Comparison of ENCODE assay signal across 8 cellular contexts in genomic region chr1:36156329-36157114, GRCh38. TPM values are rescaled to one million over a fixed set of nuclear protein-coding genes. Genes with fewer than 3 reads are reported as not detected.
DNase-seq lines count a peak whose midpoint lies in the region; ATAC-seq and TF ChIP-seq lines count a peak whose summit lies in the region.

No MANE protein-coding gene starts in this region.

- peak overlapping the region; percentile 94 for H3K4me3 Mint-ChIP-seq in activated naive CD4-positive, alpha-beta T cell treated with anti-CD3 and anti-CD28 coated beads, Interleukin-2, amount 50 U/mL, for 24 hours

- H4K20me1 ChIP-seq in osteoblast (ENCODE audit: insufficient read depth, low read length) = peaks cover 47% of the 10 kb centered on the region

- no peaks in the 10 kb centered on the region for H3K9me3 Mint-ChIP-seq in activated naive CD4-positive, alpha-beta T cell treated with anti-CD3 and anti-CD28 coated beads, Interleukin-2, amount 50 U/mL, for 24 hours

- H3K36me3 ChIP-seq in HUES48 (ENCODE audit: control insufficient read depth, insufficient read depth, low read length) (no peaks in the 10 kb centered on the region), osteoblast (ENCODE audit: insufficient read depth, low read length) (peaks cover 21% of the 10 kb centered on the region)

- peaks cover 5% of the 10 kb centered on the region for H3K36me3 Mint-ChIP-seq in activated naive CD4-positive, alpha-beta T cell treated with anti-CD3 and anti-CD28 coated beads, Interleukin-2, amount 50 U/mL, for 24 hours

- H3K9me3 ChIP-seq in HUES48 (ENCODE audit: control insufficient read depth, insufficient read depth, low read length) (no peaks in the 10 kb centered on the region), osteoblast (ENCODE audit: low read depth, low read length) (no peaks in the 10 kb centered on the region)

- H2AFZ ChIP-seq in osteoblast (ENCODE audit: low read length) = peak overlapping the region; percentile 60

- H3K4me1 ChIP-seq in HUES48 (ENCODE audit: control insufficient read depth, insufficient read depth, low read length) = peaks cover 28% of the 10 kb centered on the region
- H3K4me1 ChIP-seq in osteoblast (ENCODE audit: insufficient read depth, low read length) = peaks cover 54% of the 10 kb centered on the region

- H3K9ac ChIP-seq in HUES48 (ENCODE audit: low read depth, low read length) = peak overlapping the region; percentile 44; the same call in 1 of the 2 replicates

- peak overlapping the region; percentile 89 for H3K27ac ChIP-seq in HUES48 (ENCODE audit: low read depth, low read length)
- H3K27ac ChIP-seq in osteoblast (ENCODE audit: low read depth, low read length) = peak overlapping the region; percentile 96

- peak overlapping the region; percentile 97 for H3K27ac Mint-ChIP-seq in activated naive CD4-positive, alpha-beta T cell treated with anti-CD3 and anti-CD28 coated beads, Interleukin-2, amount 50 U/mL, for 24 hours

- ATAC-seq in Right ventricle myocardium inferior (peak; percentile 52), GM21825 (IDR thresholded peaks at IDR 0.05; ENCODE audit: unreplicated experiment) (no peak)

- TF ChIP-seq CTCF in osteoblast (IDR thresholded peaks at IDR 0.05; ENCODE audit: extremely low read depth, low read depth, low read length) = no peak

- no peaks in the 10 kb centered on the region for H3K27me3 Mint-ChIP-seq in activated naive CD4-positive, alpha-beta T cell treated with anti-CD3 and anti-CD28 coated beads, Interleukin-2, amount 50 U/mL, for 24 hours

- intact Hi-C loops in Right ventricle myocardium inferior (cut with DNase I) = no loop called here

- peak overlapping the region; percentile 91 for H3K4me2 ChIP-seq in osteoblast (ENCODE audit: insufficient read depth, low read length)

- peaks cover 65% of the 10 kb centered on the region for H3K79me2 ChIP-seq in osteoblast (ENCODE audit: insufficient read depth, low read length)

- DNase-seq in NCI-H1694 treated with DMSO at 0.1 percent for 48 hours (lab: John Stamatoyannopoulos, UW) = peak; percentile 18
- no peak for DNase-seq in NCI-H1694 (lab: John Stamatoyannopoulos, UW)
- peak; percentile 37 to 58 for DNase-seq in SHP77 (lab: John Stamatoyannopoulos, UW)
- peak; percentile 89 for DNase-seq in Right ventricle myocardium inferior (ENCODE audit: missing footprints)
- DNase-seq in osteoblast (ENCODE audit: insufficient read length, low spot score, missing footprints) = no peak

- peak overlapping the region; percentile 89 for H3K4me3 ChIP-seq in HUES48 (ENCODE audit: low read depth, low read length)
- peak overlapping the region; percentile 98 for H3K4me3 ChIP-seq in osteoblast (ENCODE audit: insufficient read depth, low read length)

- H3K4me1 Mint-ChIP-seq in activated naive CD4-positive, alpha-beta T cell treated with anti-CD3 and anti-CD28 coated beads, Interleukin-2, amount 50 U/mL, for 24 hours = peaks cover 72% of the 10 kb centered on the region

- H3K27me3 ChIP-seq in HUES48 (ENCODE audit: control insufficient read depth, insufficient read depth, low read length) (peaks cover 31% of the 10 kb centered on the region), osteoblast (ENCODE audit: insufficient read depth, low read length) (no peaks in the 10 kb centered on the region)

RNA-seq across cellular contexts. Expression of gene MAP7D1, which starts 0.6 kb away (rescaled TPM):
- total RNA-seq in Right ventricle myocardium inferior (383 TPM), osteoblast (106 and 132 TPM in 2 replicates)

RNA-seq across cellular contexts. Expression of gene TRAPPC3, which starts 7.2 kb away (rescaled TPM):
- total RNA-seq in Right ventricle myocardium inferior = 53.9 TPM
- total RNA-seq in osteoblast = 93.4 and 111 TPM in 2 replicates

RNA-seq across cellular contexts. Expression of gene COL8A2, which starts 31.5 kb away (rescaled TPM):
- total RNA-seq in Right ventricle myocardium inferior (1.0 TPM), osteoblast (12.7 and 15.2 TPM in 2 replicates)

Comparison
In these comparisons a context has a peak if more than half of its experiments do, and no peak if none do; other contexts are left out.
1. DNase-seq: peak in NCI-H1694 treated with DMSO at 0.1 percent for 48 hours (single experiment), SHP77 (2 of 2) and Right ventricle myocardium inferior (single experiment); none in NCI-H1694 (single experiment) and osteoblast (single experiment).